Comparison of ENCODE assay signal across 10 cellular contexts in the genomic region with DNA sequence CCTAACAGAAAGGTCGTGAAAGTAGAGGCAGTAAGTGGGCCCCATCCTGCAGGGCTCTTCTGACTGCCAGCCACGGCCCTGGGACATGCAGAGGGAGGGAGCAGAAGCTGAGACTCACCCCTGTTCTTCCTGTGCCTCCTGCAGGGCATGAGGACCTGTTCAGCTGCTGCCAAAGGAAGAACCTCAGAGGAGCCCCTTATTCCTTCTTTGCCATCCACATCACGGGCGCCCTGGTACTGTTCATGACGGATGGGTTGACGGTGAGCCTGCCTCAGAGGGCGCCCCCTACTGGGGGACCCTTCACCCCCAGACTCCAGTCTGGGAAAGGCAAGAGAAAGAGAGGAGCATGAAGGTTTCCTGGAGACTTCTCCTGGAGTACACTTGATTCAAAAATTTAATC. TPM values are rescaled to one million over a fixed set of nuclear protein-coding genes. Genes with fewer than 3 reads are reported as not detected.
A peak's percentile ranks its signal among the peaks of the same experiment; 100 is the strongest.
DNase-seq lines count a peak whose midpoint lies in the region; TF ChIP-seq lines count a peak whose summit lies in the region.
"Had no signal": no experiment of that assay in that cellular context is flagged by ENCODE, and none has a peak within 500 bp of the region (broad histone marks: within the 10 kb centered on the region; RNA-seq: fewer than 3 reads in every experiment).

No MANE protein-coding gene starts in this region.

- H3K4me3 Mint-ChIP-seq in activated CD4-positive, alpha-beta T cell treated with anti-CD3 and anti-CD28 coated beads, Interleukin-2, amount 10 ng/mL, durations not matched to agents 7 days and 5 days: no peak overlapping the region
- no peak overlapping the region for H3K4me3 Mint-ChIP-seq in activated T-cell treated with anti-CD3 and anti-CD28 coated beads, Interleukin-2, amount 50 U/mL, for 24 hours

- H3K4me1 Mint-ChIP-seq in activated CD4-positive, alpha-beta T cell treated with anti-CD3 and anti-CD28 coated beads, Interleukin-2, amount 10 ng/mL, durations not matched to agents 7 days and 5 days: no peaks in the 10 kb centered on the region
- H3K4me1 Mint-ChIP-seq in activated T-cell treated with anti-CD3 and anti-CD28 coated beads, Interleukin-2, amount 50 U/mL, for 24 hours (ENCODE audit: low read depth): peaks cover 10% of the 10 kb centered on the region

- H3K4me3 ChIP-seq in sigmoid colon: no peak overlapping the region

- 66 to 78% methylated on average over 7 of the region's 7 CpGs for WGBS in sigmoid colon, 2 donors

- H3K36me3 ChIP-seq in sigmoid colon: no peaks in the 10 kb centered on the region

- H3K27me3 ChIP-seq in sigmoid colon: peaks cover 0 to 3% (median 0%) of the 10 kb centered on the region in 3 donors

- H3K4me1 ChIP-seq in sigmoid colon: no peaks in the 10 kb centered on the region

- no peak for TF ChIP-seq EP300 in sigmoid colon (IDR thresholded peaks at IDR 0.05)

- H3K9me3 ChIP-seq in sigmoid colon: no peaks in the 10 kb centered on the region

- CTCF ChIA-PET in activated CD4-positive, alpha-beta T cell treated with anti-CD3 and anti-CD28 coated beads, Interleukin-2, amount 10 ng/mL, durations not matched to agents 7 days and 5 days (lab: Charles Lee): no interaction called here

- no peak overlapping the region for H3K27ac Mint-ChIP-seq in activated CD4-positive, alpha-beta T cell treated with anti-CD3 and anti-CD28 coated beads, Interleukin-2, amount 10 ng/mL, durations not matched to agents 7 days and 5 days
- no peak overlapping the region for H3K27ac Mint-ChIP-seq in activated T-cell treated with anti-CD3 and anti-CD28 coated beads, Interleukin-2, amount 50 U/mL, for 24 hours

- no peak overlapping the region for H3K27ac ChIP-seq in sigmoid colon

- no peaks in the 10 kb centered on the region for H3K36me3 Mint-ChIP-seq in activated CD4-positive, alpha-beta T cell treated with anti-CD3 and anti-CD28 coated beads, Interleukin-2, amount 10 ng/mL, durations not matched to agents 7 days and 5 days (ENCODE audit: low read depth)
- no peaks in the 10 kb centered on the region for H3K36me3 Mint-ChIP-seq in activated T-cell treated with anti-CD3 and anti-CD28 coated beads, Interleukin-2, amount 50 U/mL, for 24 hours (ENCODE audit: low read depth)

- TF ChIP-seq POLR2A in sigmoid colon (IDR thresholded peaks at IDR 0.05): no peak

- DNase-seq in activated CD4-positive, alpha-beta T cell treated with anti-CD3 and anti-CD28 coated beads for 48 hours: peak; percentile 37
- DNase-seq in activated CD4-positive, alpha-beta T cell treated with anti-CD3 and anti-CD28 coated beads, Interleukin-2, amount 10 ng/mL, durations not matched to agents 7 days and 5 days: no peak
- DNase-seq in ecto neural progenitor cell (ENCODE audit: low spot score): peak; percentile 43
- DNase-seq in sigmoid colon: peak; percentile 33
- no peak for DNase-seq in midbrain (lab: John Stamatoyannopoulos, UW)
- DNase-seq in activated T-cell treated with anti-CD3 and anti-CD28 coated beads, Interleukin-2, amount 50 U/mL, for 24 hours: no peak
- DNase-seq in COLO829 (ENCODE audit: low spot score): no peak
- DNase-seq: central memory CD4-positive, alpha-beta T cell; Kasumi-1 had no signal

- H3K27me3 Mint-ChIP-seq in activated CD4-positive, alpha-beta T cell treated with anti-CD3 and anti-CD28 coated beads, Interleukin-2, amount 10 ng/mL, durations not matched to agents 7 days and 5 days: peaks cover 2% of the 10 kb centered on the region
- peaks cover 2% of the 10 kb centered on the region for H3K27me3 Mint-ChIP-seq in activated T-cell treated with anti-CD3 and anti-CD28 coated beads, Interleukin-2, amount 50 U/mL, for 24 hours

- intact Hi-C loops in sigmoid colon (cut with DNase I): no loop called here

- POLR2A ChIA-PET in activated CD4-positive, alpha-beta T cell treated with anti-CD3 and anti-CD28 coated beads, Interleukin-2, amount 10 ng/mL, durations not matched to agents 7 days and 5 days (lab: Charles Lee): no interaction called here

- TF ChIP-seq CTCF in LNCAP (IDR thresholded peaks at IDR 0.05) (peak; percentile 57; the same call in 1 of the 2 replicates), sigmoid colon (IDR thresholded peaks at IDR 0.05) (no peak)

- no peaks in the 10 kb centered on the region for H3K9me3 Mint-ChIP-seq in activated CD4-positive, alpha-beta T cell treated with anti-CD3 and anti-CD28 coated beads, Interleukin-2, amount 10 ng/mL, durations not matched to agents 7 days and 5 days
- H3K9me3 Mint-ChIP-seq in activated T-cell treated with anti-CD3 and anti-CD28 coated beads, Interleukin-2, amount 50 U/mL, for 24 hours: no peaks in the 10 kb centered on the region

RNA-seq across cellular contexts. Expression of a gene that starts 47.1 kb away (rescaled TPM):
- total RNA-seq in activated CD4-positive, alpha-beta T cell treated with anti-CD3 and anti-CD28 coated beads, Interleukin-2, amount 10 ng/mL, durations not matched to agents 7 days and 5 days: 100 to 1,000 TPM in 1 of 2 experiments, 10 to 100 TPM in 1; 99.4 to 103 TPM
- 10 to 100 TPM; 18.6 to 21.0 (median 20.1) TPM for total RNA-seq in sigmoid colon
- polyA plus RNA-seq in sigmoid colon: 10 to 100 TPM in 1 of 3 donors, 1 to 10 TPM in 2; 2.4 to 10.3 (median 3.9) TPM

Comparison
In these comparisons a context has a peak if more than half of its experiments do, and no peak if none do; other contexts are left out.
1. DNase-seq: peak in activated CD4-positive, alpha-beta T cell treated with anti-CD3 and anti-CD28 coated beads for 48 hours (single experiment), ecto neural progenitor cell (single experiment) and sigmoid colon (single experiment); none in activated CD4-positive, alpha-beta T cell treated with anti-CD3 and anti-CD28 coated beads, Interleukin-2, amount 10 ng/mL, durations not matched to agents 7 days and 5 days (single experiment), midbrain (single experiment), activated T-cell treated with anti-CD3 and anti-CD28 coated beads, Interleukin-2, amount 50 U/mL, for 24 hours (single experiment) and COLO829 (single experiment).
2. RNA of a gene that starts 47.1 kb away (total RNA-seq): 99.4 to 103 TPM in activated CD4-positive, alpha-beta T cell treated with anti-CD3 and anti-CD28 coated beads, Interleukin-2, amount 10 ng/mL, durations not matched to agents 7 days and 5 days; 18.6 to 21.0 TPM in sigmoid colon; every median in the first group is over 4 times any median in the second.